In the genomic region with DNA sequence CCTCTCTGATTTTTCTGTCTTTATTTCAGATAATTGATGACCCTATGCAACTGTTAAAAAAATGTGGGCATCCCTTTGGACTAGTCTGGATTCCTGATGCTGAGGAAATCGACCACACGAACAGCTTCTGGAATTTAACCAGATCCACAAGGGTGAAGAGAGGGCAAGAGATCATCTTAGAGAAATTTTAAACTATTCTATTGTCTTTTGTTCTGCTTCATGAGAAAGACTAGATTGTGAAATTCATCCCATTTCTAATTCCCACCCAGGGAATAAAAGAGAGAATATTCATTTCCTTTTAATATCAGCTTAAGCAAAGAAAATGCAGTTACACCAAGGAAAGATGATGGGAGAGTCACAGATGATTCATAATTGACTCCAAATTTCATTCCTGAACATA, we compare ENCODE assay signal across 32 cellular contexts.
DNase-seq lines count a peak whose midpoint lies in the region; ATAC-seq and TF ChIP-seq lines count a peak whose summit lies in the region.
"Had no signal": no experiment of that assay in that cellular context is flagged by ENCODE, and none has a peak within 500 bp of the region (broad histone marks: within the 10 kb centered on the region; RNA-seq: fewer than 3 reads in every experiment).

No MANE protein-coding gene starts in this region.

- no peaks in the 10 kb centered on the region for H3K27me3 ChIP-seq in gastrocnemius medialis
- H3K27me3 ChIP-seq: right atrium auricular region, SJSA1, thyroid gland had no signal

- no peaks in the 10 kb centered on the region for H3K9me3 ChIP-seq in gastrocnemius medialis
- H3K9me3 ChIP-seq: HAP-1, left ventricle myocardium inferior, right atrium auricular region, SJSA1, thyroid gland had no signal

- no peaks in the 10 kb centered on the region for H3K36me3 Mint-ChIP-seq in activated CD4-positive, alpha-beta T cell treated with anti-CD3 and anti-CD28 coated beads, Interleukin-2, amount 10 ng/mL, durations not matched to agents 7 days and 5 days (ENCODE audit: low read depth)
- H3K36me3 Mint-ChIP-seq: activated naive CD8-positive, alpha-beta T cell had no signal

- H3K4me1 ChIP-seq in gastrocnemius medialis: no peaks in the 10 kb centered on the region
- H3K4me1 ChIP-seq: HAP-1, left ventricle myocardium inferior, right atrium auricular region, thyroid gland had no signal

- H3K4me3 Mint-ChIP-seq in activated CD4-positive, alpha-beta T cell treated with anti-CD3 and anti-CD28 coated beads, Interleukin-2, amount 10 ng/mL, durations not matched to agents 7 days and 5 days: no peak overlapping the region
- H3K4me3 Mint-ChIP-seq: activated CD4-positive, alpha-beta T cell treated with anti-CD3 and anti-CD28 coated beads, Interleukin-2, amount 10 ng/mL, durations not matched to agents 24 days and 14 days; activated naive CD8-positive, alpha-beta T cell; dendritic cell treated with granulocyte-macrophage colony-stimulating factor and Interleukin-4, amounts not matched to agents 40 ng/mL and 50 ng/mL, for 4 days; endodermal cell; neural crest cell; stimulated activated naive CD8-positive, alpha-beta T cell treated with anti-CD3 and anti-CD28 coated beads, Interleukin-15, amount 100 ng/mL, for 72 hours had no signal

- H3K4me3 ChIP-seq in epithelial cell of esophagus (ENCODE audit: low read length) (no peak overlapping the region), gastrocnemius medialis (no peak overlapping the region)
- H3K4me3 ChIP-seq: HAP-1, left ventricle myocardium inferior, right atrium auricular region, SJSA1, thyroid gland had no signal

- POLR2A ChIA-PET in activated CD4-positive, alpha-beta T cell treated with anti-CD3 and anti-CD28 coated beads, Interleukin-2, amount 10 ng/mL, durations not matched to agents 7 days and 5 days (lab: Charles Lee): no interaction called here

- CTCF ChIA-PET in activated CD4-positive, alpha-beta T cell treated with anti-CD3 and anti-CD28 coated beads, Interleukin-2, amount 10 ng/mL, durations not matched to agents 7 days and 5 days (lab: Charles Lee): no interaction called here

- H3K27me3 Mint-ChIP-seq in activated CD4-positive, alpha-beta T cell treated with anti-CD3 and anti-CD28 coated beads, Interleukin-2, amount 10 ng/mL, durations not matched to agents 7 days and 5 days: peaks cover 3% of the 10 kb centered on the region
- H3K27me3 Mint-ChIP-seq: dendritic cell treated with granulocyte-macrophage colony-stimulating factor and Interleukin-4, amounts not matched to agents 40 ng/mL and 50 ng/mL, for 4 days had no signal

- H3K27ac Mint-ChIP-seq in activated CD4-positive, alpha-beta T cell treated with anti-CD3 and anti-CD28 coated beads, Interleukin-2, amount 10 ng/mL, durations not matched to agents 7 days and 5 days: no peak overlapping the region
- H3K27ac Mint-ChIP-seq: activated CD4-positive, alpha-beta T cell treated with anti-CD3 and anti-CD28 coated beads, Interleukin-2, amount 10 ng/mL, durations not matched to agents 24 days and 14 days; activated naive CD8-positive, alpha-beta T cell; dendritic cell treated with granulocyte-macrophage colony-stimulating factor and Interleukin-4, amounts not matched to agents 40 ng/mL and 50 ng/mL, for 4 days; endodermal cell; stimulated activated naive CD8-positive, alpha-beta T cell treated with anti-CD3 and anti-CD28 coated beads, Interleukin-15, amount 100 ng/mL, for 72 hours had no signal

- DNase-seq in COLO829 (ENCODE audit: low spot score) (peak; percentile 27), LHCN-M2 (ENCODE audit: low read depth) (peak; percentile 93), epithelial cell of esophagus (ENCODE audit: low read depth) (peak; percentile 22), myocyte (ENCODE audit: low read depth) (peak; percentile 59), cerebellum (ENCODE audit: low spot score) (no peak), gastrocnemius medialis (no peak), occipital lobe (lab: John Stamatoyannopoulos, UW) (no peak)
- DNase-seq in activated CD4-positive, alpha-beta T cell treated with anti-CD3 and anti-CD28 coated beads, Interleukin-2, amount 10 ng/mL, durations not matched to agents 7 days and 5 days: no peak
- DNase-seq: activated CD4-positive, alpha-beta T cell treated with anti-CD3 and anti-CD28 coated beads, Interleukin-2, amount 10 ng/mL, durations not matched to agents 24 days and 14 days; activated effector memory CD4-positive, alpha-beta T cell treated with Interleukin-2 at 50 U/mL for 16 hours; activated T-cell treated with anti-CD3 and anti-CD28 coated beads, Interleukin-2, amount 50 U/mL, for 1 hour; aorta; caudate nucleus; endodermal cell; islet precursor cell; left ventricle myocardium inferior; NCI-H1048; NCI-H1694 treated with DMSO at 0.1 percent for 48 hours; NCI-H2171; NCI-H82; stimulated activated CD4-positive, alpha-beta T cell treated with anti-CD3 and anti-CD28 coated beads, Interleukin-2, amount 100 ng/mL, for 48 hours; stimulated activated naive CD8-positive, alpha-beta T cell treated with anti-CD3 and anti-CD28 coated beads, Interleukin-15, amount 100 ng/mL, for 72 hours; T-helper 9 cell; thyroid gland; WERI-Rb-1 had no signal

- H3K27ac ChIP-seq in gastrocnemius medialis: no peak overlapping the region
- H3K27ac ChIP-seq: left ventricle myocardium inferior, right atrium auricular region, SJSA1, thyroid gland, WERI-Rb-1 had no signal

- ATAC-seq in gastrocnemius medialis: no peak
- ATAC-seq: esophagus mucosa; stimulated activated naive CD8-positive, alpha-beta T cell treated with anti-CD3 and anti-CD28 coated beads, Interleukin-15, amount 100 ng/mL, for 72 hours had no signal

- intact Hi-C loops in gastrocnemius medialis (cut with DNase I; ENCODE audit: low total_unique reads): no loop called here

- no peaks in the 10 kb centered on the region for H3K36me3 ChIP-seq in gastrocnemius medialis
- H3K36me3 ChIP-seq: HAP-1, left ventricle myocardium inferior, right atrium auricular region, SJSA1, thyroid gland, WERI-Rb-1 had no signal

- TF ChIP-seq CTCF in epithelial cell of esophagus (IDR thresholded peaks at IDR 0.05; ENCODE audit: insufficient read depth, low read depth, low read length, missing control alignments) (no peak), gastrocnemius medialis (IDR thresholded peaks at IDR 0.05 in 4 of 5, conservative IDR thresholded peaks at IDR 0.05 in 1 of 5) (no peak)

- no peak for TF ChIP-seq POLR2A in gastrocnemius medialis (IDR thresholded peaks at IDR 0.05)

- H3K9me3 Mint-ChIP-seq in activated CD4-positive, alpha-beta T cell treated with anti-CD3 and anti-CD28 coated beads, Interleukin-2, amount 10 ng/mL, durations not matched to agents 7 days and 5 days: no peaks in the 10 kb centered on the region
- H3K9me3 Mint-ChIP-seq: activated CD4-positive, alpha-beta T cell treated with anti-CD3 and anti-CD28 coated beads, Interleukin-2, amount 10 ng/mL, durations not matched to agents 24 days and 14 days; dendritic cell treated with granulocyte-macrophage colony-stimulating factor and Interleukin-4, amounts not matched to agents 40 ng/mL and 50 ng/mL, for 4 days; endodermal cell; neural crest cell; stimulated activated naive CD8-positive, alpha-beta T cell treated with anti-CD3 and anti-CD28 coated beads, Interleukin-15, amount 100 ng/mL, for 72 hours had no signal

- in situ Hi-C loops in gastrocnemius medialis (cut with MboI; ENCODE audit: low sequenced_read_pairs in 4 of 4): no loop called here

- H3K4me1 Mint-ChIP-seq in activated CD4-positive, alpha-beta T cell treated with anti-CD3 and anti-CD28 coated beads, Interleukin-2, amount 10 ng/mL, durations not matched to agents 7 days and 5 days: peaks cover 2% of the 10 kb centered on the region
- H3K4me1 Mint-ChIP-seq: neural crest cell had no signal

Comparison
In these comparisons a context has a peak if more than half of its experiments do, and no peak if none do; other contexts are left out.
1. DNase-seq: peak in COLO829 (single experiment), LHCN-M2 (single experiment), epithelial cell of esophagus (single experiment) and myocyte (single experiment); none in activated CD4-positive, alpha-beta T cell treated with anti-CD3 and anti-CD28 coated beads, Interleukin-2, amount 10 ng/mL, durations not matched to agents 7 days and 5 days (single experiment), cerebellum (single experiment), gastrocnemius medialis (0 of 2) and occipital lobe (single experiment).